22 cellular contexts compared by ENCODE assay signal in the genomic region with DNA sequence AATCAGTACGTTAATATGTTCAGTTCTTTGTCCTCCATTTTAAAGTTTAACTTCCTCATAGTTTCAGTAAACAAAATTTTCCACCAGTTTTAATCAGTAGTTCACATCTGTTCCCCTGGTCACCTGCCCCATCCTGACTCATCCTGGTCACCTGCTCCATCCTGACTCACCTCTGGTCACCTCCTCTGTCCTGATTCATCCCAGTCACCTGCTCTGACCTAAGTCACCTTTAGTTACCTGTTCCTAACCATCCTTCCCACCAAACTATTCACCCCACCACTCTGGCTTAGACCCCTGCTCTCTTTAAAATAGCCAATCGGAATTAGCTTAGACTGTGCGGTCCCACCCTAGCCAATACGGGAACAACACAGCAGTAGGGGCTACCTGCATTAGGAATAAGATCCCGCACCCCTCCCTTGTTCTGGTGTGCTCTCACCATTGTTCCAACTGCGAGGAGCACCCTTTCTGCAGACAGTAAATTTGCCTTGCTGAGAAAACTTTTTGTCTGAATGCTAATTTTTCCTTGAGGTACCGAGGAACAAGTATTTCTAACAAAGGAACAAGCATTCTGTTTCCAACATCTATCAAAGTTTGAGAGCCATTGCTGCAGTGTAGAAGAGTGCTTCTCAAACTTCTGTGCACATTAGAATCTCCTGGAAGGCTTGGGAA.
"Had no signal": no experiment of that assay in that cellular context is flagged by ENCODE, and none has a peak within 500 bp of the region (broad histone marks: within the 10 kb centered on the region; RNA-seq: fewer than 3 reads in every experiment).

No MANE protein-coding gene starts in this region.

- H3K4me3 Mint-ChIP-seq: activated CD8-positive, alpha-beta T cell treated with anti-CD3 and anti-CD28 coated beads, Interleukin-2, amount 10 ng/mL, durations not matched to agents 7 days and 5 days; activated naive CD4-positive, alpha-beta T cell treated with anti-CD3 and anti-CD28 coated beads, Interleukin-2, amount 10 ng/mL, durations not matched to agents 7 days and 5 days; natural killer cell; stimulated activated naive CD8-positive, alpha-beta T cell treated with anti-CD3 and anti-CD28 coated beads, Interleukin-15, Interleukin-2, amounts not matched to agents 100 ng/mL and 50 ng/mL, for 24 hours had no signal

- H3K36me3 ChIP-seq: colonic mucosa, heart right ventricle, left ventricle myocardium inferior, ovary, thyroid gland had no signal

- H3K4me1 ChIP-seq: colonic mucosa had no signal

- ATAC-seq: activated CD8-positive, alpha-beta T cell treated with anti-CD3 and anti-CD28 coated beads, Interleukin-2, amount 10 ng/mL, durations not matched to agents 7 days and 5 days; effector memory CD8-positive, alpha-beta T cell; heart right ventricle; natural killer cell; right cardiac atrium had no signal

- DNase-seq: activated CD4-positive, alpha-beta T cell treated with anti-CD3 and anti-CD28 coated beads for 1 hour; activated CD4-positive, alpha-beta T cell treated with anti-CD3 and anti-CD28 coated beads, Interleukin-2, amount 50 U/mL, for 1 hour; activated CD8-positive, alpha-beta T cell treated with anti-CD3 and anti-CD28 coated beads, Interleukin-2, amount 10 ng/mL, durations not matched to agents 7 days and 5 days; activated effector memory CD4-positive, alpha-beta T cell treated with anti-CD3 and anti-CD28 coated beads, Interleukin-2, amount 50 U/mL, for 16 hours; activated naive CD4-positive, alpha-beta T cell treated with anti-CD3 and anti-CD28 coated beads, Interleukin-2, amount 10 ng/mL, durations not matched to agents 7 days and 5 days; activated T-cell treated with anti-CD3 and anti-CD28 coated beads, Interleukin-2, amount 50 U/mL, for 48 hours; amygdala; colonic mucosa; dorsolateral prefrontal cortex; effector memory CD8-positive, alpha-beta T cell; heart right ventricle; left ventricle myocardium inferior; midbrain; natural killer cell; ovary; right cardiac atrium; stimulated activated CD4-positive, alpha-beta T cell treated with anti-CD3 and anti-CD28 coated beads, Interleukin-12 subunit alpha, Interleukin-12 subunit beta, amount 100 ng/mL, for 4 hours; substantia nigra; T-helper 1 cell; T-helper 9 cell; thyroid gland had no signal

- H3K36me3 Mint-ChIP-seq: activated naive CD4-positive, alpha-beta T cell treated with anti-CD3 and anti-CD28 coated beads, Interleukin-2, amount 10 ng/mL, durations not matched to agents 7 days and 5 days; natural killer cell had no signal

- H3K9me3 Mint-ChIP-seq: effector memory CD8-positive, alpha-beta T cell; natural killer cell had no signal

- H3K27ac Mint-ChIP-seq: activated CD8-positive, alpha-beta T cell treated with anti-CD3 and anti-CD28 coated beads, Interleukin-2, amount 10 ng/mL, durations not matched to agents 7 days and 5 days; activated naive CD4-positive, alpha-beta T cell treated with anti-CD3 and anti-CD28 coated beads, Interleukin-2, amount 10 ng/mL, durations not matched to agents 7 days and 5 days; natural killer cell; stimulated activated naive CD8-positive, alpha-beta T cell treated with anti-CD3 and anti-CD28 coated beads, Interleukin-15, Interleukin-2, amounts not matched to agents 100 ng/mL and 50 ng/mL, for 24 hours had no signal

- H3K27me3 Mint-ChIP-seq: activated naive CD4-positive, alpha-beta T cell treated with anti-CD3 and anti-CD28 coated beads, Interleukin-2, amount 10 ng/mL, durations not matched to agents 7 days and 5 days; effector memory CD8-positive, alpha-beta T cell; stimulated activated naive CD8-positive, alpha-beta T cell treated with anti-CD3 and anti-CD28 coated beads, Interleukin-15, Interleukin-2, amounts not matched to agents 100 ng/mL and 50 ng/mL, for 24 hours had no signal

- H3K4me3 ChIP-seq: colonic mucosa, dorsolateral prefrontal cortex, heart right ventricle, left ventricle myocardium inferior, ovary, thyroid gland had no signal

- H3K4me1 Mint-ChIP-seq: natural killer cell had no signal

- H3K9me3 ChIP-seq: colonic mucosa, ovary, thyroid gland had no signal

- H3K27ac ChIP-seq: colonic mucosa, dorsolateral prefrontal cortex, heart right ventricle, left ventricle myocardium inferior, ovary, thyroid gland had no signal
